ENCODE assay signal across 16 cellular contexts in the genomic region with DNA sequence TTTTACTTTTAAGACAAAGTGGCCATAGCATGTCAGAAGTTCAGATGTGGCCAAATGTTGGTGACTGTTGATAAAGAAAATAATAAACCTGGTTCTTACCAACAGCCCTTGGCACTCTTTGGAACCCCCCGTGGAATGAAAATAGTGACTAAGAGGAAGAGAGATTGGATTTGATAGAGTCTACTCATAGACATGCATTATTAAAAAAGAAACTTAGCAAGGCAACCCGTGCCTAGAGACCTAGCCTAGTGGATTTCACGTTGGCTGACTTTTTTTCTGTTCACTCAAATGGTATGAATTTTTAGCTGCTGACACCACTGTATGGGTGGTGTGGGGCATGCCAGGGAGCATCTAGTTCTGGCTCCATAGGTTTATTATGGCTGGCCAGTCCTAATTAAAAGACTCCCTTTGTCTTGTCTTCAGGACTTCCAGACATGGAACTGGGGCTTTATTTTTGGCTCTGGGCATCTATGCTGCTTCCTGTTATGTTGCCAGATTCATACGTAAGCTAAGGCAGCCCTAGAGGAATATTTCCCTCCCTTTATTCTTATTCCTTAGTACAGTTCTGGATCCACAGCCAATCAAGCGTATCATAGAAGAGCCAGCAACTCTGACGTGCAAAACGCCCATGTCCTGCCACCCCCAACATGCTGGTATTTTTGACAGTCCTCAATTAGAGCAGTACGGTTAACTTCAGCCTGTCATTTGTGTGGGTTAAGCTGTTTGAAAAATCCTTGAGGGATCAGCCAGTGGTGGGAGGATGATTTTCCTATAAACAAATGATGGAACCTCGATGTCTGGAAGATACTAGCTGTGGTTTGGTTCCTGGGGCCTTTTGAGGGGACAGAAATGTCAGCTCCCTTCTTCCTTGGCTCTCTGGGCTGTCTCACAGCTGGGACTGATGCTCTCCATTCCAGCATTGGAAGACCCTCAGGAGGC.
DNase-seq lines count a peak whose midpoint lies in the region; ATAC-seq and TF ChIP-seq lines count a peak whose summit lies in the region.
"Had no signal": no experiment of that assay in that cellular context is flagged by ENCODE, and none has a peak within 500 bp of the region (broad histone marks: within the 10 kb centered on the region; RNA-seq: fewer than 3 reads in every experiment).

No MANE protein-coding gene starts in this region.

- H3K9ac ChIP-seq in adipocyte (ENCODE audit: low read length) (no peak overlapping the region), smooth muscle cell (ENCODE audit: low read depth) (peak overlapping the region; percentile 64)
- H3K9ac ChIP-seq: BLaER1 treated with 17β-estradiol and CSF1 and Interleukin-3, amounts not matched to agents 10 nM and 100 nM; parathyroid adenoma had no signal

- H3K9me3 ChIP-seq in adipocyte (ENCODE audit: control insufficient read depth, low read length) (no peaks in the 10 kb centered on the region), smooth muscle cell (replicated peaks; ENCODE audit: low read depth) (no peaks in the 10 kb centered on the region), SJCRH30 (replicated peaks) (no peaks in the 10 kb centered on the region)
- H3K9me3 ChIP-seq: BLaER1 treated with 17β-estradiol and CSF1 and Interleukin-3, amounts not matched to agents 10 nM and 100 nM; tibial nerve had no signal

- peak overlapping the region; percentile 78 for H3K4me2 ChIP-seq in smooth muscle cell
- H3K4me2 ChIP-seq: BLaER1 treated with 17β-estradiol and CSF1 and Interleukin-3, amounts not matched to agents 10 nM and 100 nM; GM23338 had no signal

- no peaks in the 10 kb centered on the region for H3K27me3 ChIP-seq in adipocyte (replicated peaks; ENCODE audit: control insufficient read depth, insufficient read depth, low read length)
- H3K27me3 ChIP-seq in smooth muscle cell (ENCODE audit: low read depth): no peaks in the 10 kb centered on the region
- no peaks in the 10 kb centered on the region for H3K27me3 ChIP-seq in SJCRH30
- H3K27me3 ChIP-seq: BLaER1 treated with 17β-estradiol and CSF1 and Interleukin-3, amounts not matched to agents 10 nM and 100 nM; cardiac muscle cell; tibial nerve had no signal

- DNase-seq in ELR (ENCODE audit: low read depth) (peak; percentile 8), adipocyte (ENCODE audit: low read depth) (peak; percentile 51), fibroblast of the aortic adventitia (ENCODE audit: low read depth) (peak; percentile 32), smooth muscle cell (lab: John Stamatoyannopoulos, UW; ENCODE audit: unreplicated experiment) (no peak), HK-2 (ENCODE audit: unreplicated experiment) (no peak), NCI-H1930 (lab: John Stamatoyannopoulos, UW) (no peak), SJCRH30 (no peak)
- DNase-seq: activated CD4-positive, alpha-beta T cell treated with anti-CD3 and anti-CD28 coated beads, Interleukin-2, amount 50 U/mL, for 1 hour; effector CD4-positive, alpha-beta T cell; NCI-H69 had no signal

- H3K27ac ChIP-seq in smooth muscle cell (ENCODE audit: low read depth) (peak overlapping the region; percentile 98), SJCRH30 (no peak overlapping the region)
- H3K27ac ChIP-seq: BLaER1 treated with 17β-estradiol and CSF1 and Interleukin-3, amounts not matched to agents 10 nM and 100 nM; cardiac muscle cell; parathyroid adenoma; tibial nerve had no signal

- no peak for TF ChIP-seq CTCF in fibroblast of the aortic adventitia (IDR thresholded peaks at IDR 0.05; ENCODE audit: insufficient read depth, low read length)
- TF ChIP-seq CTCF in smooth muscle cell (IDR thresholded peaks at IDR 0.05; ENCODE audit: borderline replicate concordance, insufficient read depth, poor library complexity, severe bottlenecking): no peak

- H4K20me1 ChIP-seq in smooth muscle cell (ENCODE audit: low read depth): no peaks in the 10 kb centered on the region
- H4K20me1 ChIP-seq: BLaER1 treated with 17β-estradiol and CSF1 and Interleukin-3, amounts not matched to agents 10 nM and 100 nM had no signal

- 25% methylated on average over 9 of the region's 9 CpGs for WGBS in smooth muscle cell (ENCODE audit: low lambda C conversion rate)

- H3K79me2 ChIP-seq in smooth muscle cell (ENCODE audit: low read depth): no peaks in the 10 kb centered on the region
- H3K79me2 ChIP-seq: parathyroid adenoma had no signal

- H3K36me3 ChIP-seq in adipocyte (ENCODE audit: control insufficient read depth, insufficient read depth, low read length, severe bottlenecking): no peaks in the 10 kb centered on the region
- H3K36me3 ChIP-seq in smooth muscle cell (ENCODE audit: low read depth): no peaks in the 10 kb centered on the region
- H3K36me3 ChIP-seq in SJCRH30: no peaks in the 10 kb centered on the region
- H3K36me3 ChIP-seq: BLaER1 treated with 17β-estradiol and CSF1 and Interleukin-3, amounts not matched to agents 10 nM and 100 nM; cardiac muscle cell; tibial nerve had no signal

- H2AFZ ChIP-seq in smooth muscle cell (ENCODE audit: low read depth): no peak overlapping the region
- H2AFZ ChIP-seq: GM23338, parathyroid adenoma had no signal

- H3K4me1 ChIP-seq in adipocyte (ENCODE audit: control insufficient read depth, insufficient read depth, low read length) (peaks cover 15% of the 10 kb centered on the region), smooth muscle cell (ENCODE audit: low read depth) (peaks cover 13% of the 10 kb centered on the region), SJCRH30 (no peaks in the 10 kb centered on the region)
- H3K4me1 ChIP-seq: BLaER1 treated with 17β-estradiol and CSF1 and Interleukin-3, amounts not matched to agents 10 nM and 100 nM; parathyroid adenoma had no signal

- H3K4me3 ChIP-seq in adipocyte (ENCODE audit: low read length) (peak overlapping the region; percentile 35), fibroblast of the aortic adventitia (ENCODE audit: low read depth, low read length) (no peak overlapping the region), smooth muscle cell (peak overlapping the region; percentile 25), SJCRH30 (no peak overlapping the region)
- H3K4me3 ChIP-seq: BLaER1 treated with 17β-estradiol and CSF1 and Interleukin-3, amounts not matched to agents 10 nM and 100 nM; cardiac muscle cell; GM23338; tibial nerve had no signal

- peaks cover 7% of the 10 kb centered on the region for H3F3A ChIP-seq in smooth muscle cell (ENCODE audit: low read depth)

- ATAC-seq in HG02852 (IDR thresholded peaks at IDR 0.05; ENCODE audit: unreplicated experiment): no peak
- ATAC-seq: GM23338 had no signal

Comparison
In these comparisons a context has a peak if more than half of its experiments do, and no peak if none do; other contexts are left out.
1. DNase-seq: peak in ELR (single experiment), adipocyte (single experiment) and fibroblast of the aortic adventitia (single experiment); none in smooth muscle cell (single experiment), HK-2 (single experiment), NCI-H1930 (0 of 2) and SJCRH30 (0 of 2).
2. H3K4me3 ChIP-seq: peak in adipocyte (single experiment) and smooth muscle cell (single experiment); none in fibroblast of the aortic adventitia (single experiment) and SJCRH30 (single experiment).